In genomic region chr5:73498057-73498992, GRCh38 we compare ENCODE assay signal across 1 cellular context.
TF ChIP-seq lines count a peak whose summit lies in the region.

BTF3 (plus strand) TSS chr5:73498442; CDS start chr5:73498668, 226 bp downstream.

TF ChIP-seq in HepG2, 621 proteins besides CTCF, POLR2A, EP300 and RAD21 (continued from another document and continues in another):
- TF ChIP-seq ZBTB26 (CRISPR knock-in tag; IDR thresholded peaks at IDR 0.05; ENCODE audit: borderline replicate concordance) (peak; percentile 14), ZNF737 (CRISPR knock-in tag; IDR thresholded peaks at IDR 0.05; ENCODE audit: borderline replicate concordance) (no peak), HINFP (CRISPR knock-in tag; IDR thresholded peaks at IDR 0.05; ENCODE audit: low read depth) (no peak), PAX8 (CRISPR knock-in tag; IDR thresholded peaks at IDR 0.05; ENCODE audit: borderline replicate concordance) (peak; percentile 95; the same call in 1 of the 2 replicates), LRRFIP1 (CRISPR knock-in tag; conservative IDR thresholded peaks at IDR 0.05) (no peak), ZNF10 (CRISPR knock-in tag; IDR thresholded peaks at IDR 0.05; ENCODE audit: borderline replicate concordance, low read depth) (no peak), MAFK (conservative IDR thresholded peaks at IDR 0.05 in 1 of 2, IDR thresholded peaks at IDR 0.05 in 1 of 2; ENCODE audit: low read length in 2 of 2) (no peak), SP1 (IDR thresholded peaks at IDR 0.05) (no peak), SP1 (CRISPR knock-in tag; IDR thresholded peaks at IDR 0.05) (no peak), MTA1 (CRISPR knock-in tag; IDR thresholded peaks at IDR 0.05; ENCODE audit: borderline replicate concordance) (peak; percentile 92), SYNCRIP (IDR thresholded peaks at IDR 0.05; ENCODE audit: insufficient read depth, low read depth, low read length) (no peak), TMF1 (CRISPR knock-in tag; IDR thresholded peaks at IDR 0.05; ENCODE audit: low read depth) (no peak), REXO4 (CRISPR knock-in tag; IDR thresholded peaks at IDR 0.05; ENCODE audit: borderline replicate concordance) (0 out of 2 replicates have a peak, but pooled peaks have one; percentile 73), MAX (IDR thresholded peaks at IDR 0.05) (peak; percentile 90), ZNF350 (CRISPR knock-in tag; IDR thresholded peaks at IDR 0.05; ENCODE audit: borderline replicate concordance, low read depth) (peak; percentile 55; the same call in 1 of the 2 replicates), ZNF556 (CRISPR knock-in tag; IDR thresholded peaks at IDR 0.05; ENCODE audit: borderline replicate concordance) (peak; percentile 78), SAP130 (CRISPR knock-in tag; IDR thresholded peaks at IDR 0.05; ENCODE audit: low read depth) (peak; percentile 84), PRDM4 (CRISPR knock-in tag; IDR thresholded peaks at IDR 0.05; ENCODE audit: borderline replicate concordance) (no peak), AGO1 (IDR thresholded peaks at IDR 0.05; ENCODE audit: low read depth, low read length, poor library complexity, severe bottlenecking) (peak; percentile 70), POLR2AphosphoS2 (IDR thresholded peaks at IDR 0.05; ENCODE audit: low read depth, low read length) (0 out of 2 replicates have a peak, but pooled peaks have one; percentile 64), HNRNPLL (IDR thresholded peaks at IDR 0.05; ENCODE audit: low read depth, low read length, poor library complexity, severe bottlenecking) (peak; percentile 66), ZNF354B (CRISPR knock-in tag; IDR thresholded peaks at IDR 0.05) (no peak), PBX3 (CRISPR knock-in tag; IDR thresholded peaks at IDR 0.05; ENCODE audit: borderline replicate concordance) (no peak), ZNF720 (CRISPR knock-in tag; IDR thresholded peaks at IDR 0.05) (no peak), HBP1 (CRISPR knock-in tag; IDR thresholded peaks at IDR 0.05; ENCODE audit: low read depth) (no peak), DMTF1 (CRISPR knock-in tag; IDR thresholded peaks at IDR 0.05) (peak; percentile 73; the same call in 1 of the 2 replicates), KLF15 (CRISPR knock-in tag; IDR thresholded peaks at IDR 0.05; ENCODE audit: borderline replicate concordance) (peak; percentile 78; the same call in 1 of the 2 replicates), HMG20A (CRISPR knock-in tag; IDR thresholded peaks at IDR 0.05; ENCODE audit: borderline replicate concordance) (no peak; the same call in 1 of the 2 replicates), ZKSCAN1 (IDR thresholded peaks at IDR 0.05; ENCODE audit: low read length) (no peak), SIX4 (CRISPR knock-in tag; IDR thresholded peaks at IDR 0.05) (no peak), ZNF24 (IDR thresholded peaks at IDR 0.05) (no peak), ZNF318 (CRISPR knock-in tag; IDR thresholded peaks at IDR 0.05) (peak; percentile 69; the same call in 1 of the 2 replicates), HNRNPUL1 (IDR thresholded peaks at IDR 0.05; ENCODE audit: low read depth, low read length) (no peak), SUZ12 (IDR thresholded peaks at IDR 0.05; ENCODE audit: low read depth, low read length) (no peak), GATA4 (IDR thresholded peaks at IDR 0.05; ENCODE audit: borderline replicate concordance, low read depth) (peak; percentile 68), SATB2 (CRISPR knock-in tag; IDR thresholded peaks at IDR 0.05) (peak; percentile 67; the same call in 1 of the 2 replicates), SALL1 (CRISPR knock-in tag; IDR thresholded peaks at IDR 0.05) (peak; percentile 89), ZNF777 (CRISPR knock-in tag; IDR thresholded peaks at IDR 0.05) (0 out of 2 replicates have a peak, but pooled peaks have one; percentile 43)
